Comparison of ENCODE assay signal across 8 cellular contexts in the genomic region with DNA sequence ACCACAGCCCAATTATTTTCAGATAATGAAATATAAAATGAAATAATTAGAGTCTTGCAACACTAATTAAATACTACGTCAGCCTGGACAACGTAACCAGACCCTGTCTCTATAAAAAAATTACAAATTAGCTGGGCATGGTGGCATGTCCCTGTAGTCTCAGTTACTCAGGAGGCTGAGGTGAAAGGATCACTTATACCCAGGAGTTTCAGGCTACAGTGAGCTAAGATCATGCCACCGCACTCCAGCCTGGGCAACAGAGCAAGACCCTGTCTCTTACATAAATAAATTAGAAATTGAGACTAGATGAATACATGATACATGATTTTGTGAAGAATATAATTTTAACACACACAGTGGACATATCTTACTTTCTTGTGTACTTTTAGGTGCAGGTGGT.
"Had no signal": no experiment of that assay in that cellular context is flagged by ENCODE, and none has a peak within 500 bp of the region (broad histone marks: within the 10 kb centered on the region; RNA-seq: fewer than 3 reads in every experiment).

No MANE protein-coding gene starts in this region.

- H3K4me2 ChIP-seq: KMS-11 had no signal

- H3K27ac ChIP-seq: HL-60, KMS-11 had no signal

- H3K4me3 ChIP-seq: K562 had no signal

- H3K27ac Mint-ChIP-seq: IgD-negative memory B cell had no signal

- H3K4me3 Mint-ChIP-seq: IgD-negative memory B cell had no signal

- ATAC-seq: HepG2, K562 had no signal

- H3K27me3 Mint-ChIP-seq: IgD-negative memory B cell had no signal

- DNase-seq: IMR-90, KBM-7, KG1 had no signal

- H3K9me3 Mint-ChIP-seq: IgD-negative memory B cell had no signal
